ENCODE assay signal across 8 cellular contexts in genomic region chr3:183188895-183189462, GRCh38.
DNase-seq lines count a peak whose midpoint lies in the region; TF ChIP-seq lines count a peak whose summit lies in the region.

No MANE protein-coding gene starts in this region.

- no peak overlapping the region for H3K27ac ChIP-seq in HL-60 (replicated peaks)
- H3K27ac ChIP-seq in substantia nigra (ENCODE audit: low read depth, low read length, poor library complexity, severe bottlenecking), result no peak overlapping the region

- TF ChIP-seq CTCF in HL-60 (IDR thresholded peaks at IDR 0.05; ENCODE audit: insufficient read depth, low read length), result peak; percentile 17

- no peaks in the 10 kb centered on the region for H3K27me3 ChIP-seq in HL-60 (ENCODE audit: insufficient read depth, poor library complexity, severe bottlenecking)

- no peak overlapping the region for H3K4me3 ChIP-seq in HL-60 (replicated peaks; ENCODE audit: insufficient read depth, low read length)

- DNase-seq in SKM-1 treated with dmso at 0.1 percent for 144 hours (lab: John Stamatoyannopoulos, UW; ENCODE audit: unreplicated experiment), result peak; percentile 56
- DNase-seq in SKM-1 (lab: John Stamatoyannopoulos, UW; ENCODE audit: unreplicated experiment), result no peak
- DNase-seq in HL-60 (ENCODE audit: low read depth in 1 of 2, low spot score in 1 of 2), result peak in 1 of 2 experiments; percentile 61
- peak; percentile 13 for DNase-seq in activated CD4-positive, alpha-beta T cell treated with anti-CD3 and anti-CD28 coated beads, Interleukin-2, amount 50 U/mL, for 1 hour
- peak; percentile 34 for DNase-seq in iris pigment epithelial cell (ENCODE audit: low read depth)
- peak in 30 of 49 donors; percentile 7 to 61 (median 29) for DNase-seq in substantia nigra (lab: John Stamatoyannopoulos, UW)
- DNase-seq in kidney glomerular epithelial cell (lab: John Stamatoyannopoulos, UW), result no peak
- DNase-seq in NCI-H345 (lab: John Stamatoyannopoulos, UW), result no peak

Comparison
In these comparisons a context has a peak if more than half of its experiments do, and no peak if none do; other contexts are left out.
1. DNase-seq: peak in SKM-1 treated with dmso at 0.1 percent for 144 hours (single experiment), activated CD4-positive, alpha-beta T cell treated with anti-CD3 and anti-CD28 coated beads, Interleukin-2, amount 50 U/mL, for 1 hour (single experiment), iris pigment epithelial cell (single experiment) and substantia nigra (30 of 49); none in SKM-1 (single experiment), kidney glomerular epithelial cell (single experiment) and NCI-H345 (single experiment).